22 cellular contexts compared by ENCODE assay signal in genomic region chr17:61699032-61699431, GRCh38.
"Had no signal": no experiment of that assay in that cellular context is flagged by ENCODE, and none has a peak within 500 bp of the region (broad histone marks: within the 10 kb centered on the region; RNA-seq: fewer than 3 reads in every experiment).

No MANE protein-coding gene starts in this region.

- H3K4me3 ChIP-seq: coronary artery, dorsolateral prefrontal cortex, esophagus muscularis mucosa, gastroesophageal sphincter, heart left ventricle, left lung, lower lobe of right lung, mucosa of descending colon had no signal

- FAIRE-seq: endothelial cell of umbilical vein, frontal cortex, islet of Langerhans, keratinocyte had no signal

- H3K4me1 ChIP-seq: esophagus muscularis mucosa, foreskin keratinocyte, gastroesophageal sphincter, heart left ventricle, left lung, lower lobe of right lung had no signal

- H3K27me3 ChIP-seq: dorsolateral prefrontal cortex, esophagus muscularis mucosa, foreskin keratinocyte, gastroesophageal sphincter, heart left ventricle, left lung had no signal

- ATAC-seq: foreskin keratinocyte; gastroesophageal sphincter; heart left ventricle; left cardiac atrium; left lung; left ventricle myocardium superior; lower lobe of right lung; mucosa of descending colon; naive thymus-derived CD8-positive, alpha-beta T cell had no signal

- H3K36me3 ChIP-seq: esophagus muscularis mucosa, gastroesophageal sphincter, heart left ventricle, left lung, lower lobe of right lung had no signal

- DNase-seq: dermis blood vessel endothelial cell; dorsolateral prefrontal cortex; effector CD4-positive, alpha-beta T cell; effector memory CD4-positive, alpha-beta T cell; foreskin keratinocyte; heart left ventricle; hippocampal formation; left cardiac atrium; left lung; left ventricle myocardium superior; lower lobe of right lung; mesenchymal stem cell; mucosa of descending colon; naive B cell; naive thymus-derived CD8-positive, alpha-beta T cell had no signal

- H3K27ac ChIP-seq: coronary artery, dorsolateral prefrontal cortex, esophagus muscularis mucosa, foreskin keratinocyte, gastroesophageal sphincter, heart left ventricle, left lung, lower lobe of right lung had no signal
